15 cellular contexts compared by ENCODE assay signal in genomic region chr4:87734936-87735335, GRCh38.
DNase-seq lines count a peak whose midpoint lies in the region; ATAC-seq, FAIRE-seq and TF ChIP-seq lines count a peak whose summit lies in the region.
"Had no signal": no experiment of that assay in that cellular context is flagged by ENCODE, and none has a peak within 500 bp of the region (broad histone marks: within the 10 kb centered on the region; RNA-seq: fewer than 3 reads in every experiment).

No MANE protein-coding gene starts in this region.

- H3K36me3 ChIP-seq in breast epithelium (no peaks in the 10 kb centered on the region), mammary epithelial cell (ENCODE audit: insufficient read depth, low read length) (no peaks in the 10 kb centered on the region)
- H3K36me3 ChIP-seq: BLaER1 treated with 17β-estradiol and CSF1 and Interleukin-3, amounts not matched to agents 10 nM and 100 nM had no signal

- H3K79me2 ChIP-seq in mammary epithelial cell (ENCODE audit: insufficient read depth, low read length), result no peaks in the 10 kb centered on the region

- POLR2A ChIA-PET in MCF 10A (lab: Yijun Ruan, JAX), result no interaction called here

- no peak for TF ChIP-seq POLR2A in breast epithelium (IDR thresholded peaks at IDR 0.05)
- TF ChIP-seq POLR2A in GM12892 (IDR thresholded peaks at IDR 0.05; ENCODE audit: low read depth, low read length), result no peak

- peaks cover 5% of the 10 kb centered on the region for H3K4me1 Mint-ChIP-seq in MCF 10A (ENCODE audit: insufficient read depth, unreplicated experiment)

- no peak overlapping the region for H3K4me2 ChIP-seq in mammary epithelial cell (ENCODE audit: insufficient read depth, low read depth, low read length)
- H3K4me2 ChIP-seq: BLaER1 treated with 17β-estradiol and CSF1 and Interleukin-3, amounts not matched to agents 10 nM and 100 nM; SK-N-SH had no signal

- no peaks in the 10 kb centered on the region for H3K9me3 ChIP-seq in breast epithelium
- no peaks in the 10 kb centered on the region for H3K9me3 ChIP-seq in mammary epithelial cell (replicated peaks; ENCODE audit: insufficient read depth, low read length)
- H3K9me3 ChIP-seq: BLaER1 treated with 17β-estradiol and CSF1 and Interleukin-3, amounts not matched to agents 10 nM and 100 nM; SK-N-SH had no signal

- CTCF ChIA-PET in MCF 10A (lab: Yijun Ruan, JAX), result no interaction called here
- CTCF ChIA-PET in mammary epithelial cell (lab: Charles Lee; ENCODE audit: low non-redundant PET), result no interaction called here

- no peak overlapping the region for H3K27ac Mint-ChIP-seq in MCF 10A (ENCODE audit: low read depth, unreplicated experiment)

- in situ Hi-C loops in mammary epithelial cell (cut with MboI; ENCODE audit: low sequenced_read_pairs in 2 of 2), result no loop called here

- intact Hi-C loops in MCF 10A (cut with micrococcal nuclease) (no loop called here), breast epithelium (cut with DNase I; ENCODE audit: low total_unique reads) (no loop called here), mammary epithelial cell (cut with micrococcal nuclease) (no loop called here)

- H3K27ac ChIP-seq in breast epithelium (no peak overlapping the region), mammary epithelial cell (ENCODE audit: insufficient read depth, low read depth, low read length) (no peak overlapping the region)
- H3K27ac ChIP-seq: BLaER1 treated with 17β-estradiol and CSF1 and Interleukin-3, amounts not matched to agents 10 nM and 100 nM had no signal

- FAIRE-seq in GM12892 (lab: Jason Lieb, UNC), result no peak

- H3K27me3 ChIP-seq in breast epithelium (no peaks in the 10 kb centered on the region), mammary epithelial cell (ENCODE audit: insufficient read depth, low read length) (no peaks in the 10 kb centered on the region)
- H3K27me3 ChIP-seq: BLaER1 treated with 17β-estradiol and CSF1 and Interleukin-3, amounts not matched to agents 10 nM and 100 nM had no signal

- no peaks in the 10 kb centered on the region for H3K9me3 Mint-ChIP-seq in MCF 10A (ENCODE audit: unreplicated experiment)

- H3K36me3 Mint-ChIP-seq in MCF 10A (ENCODE audit: insufficient read depth, unreplicated experiment), result no peaks in the 10 kb centered on the region

- no peaks in the 10 kb centered on the region for H4K20me1 ChIP-seq in mammary epithelial cell (ENCODE audit: insufficient read depth, low read length)
- H4K20me1 ChIP-seq: BLaER1 treated with 17β-estradiol and CSF1 and Interleukin-3, amounts not matched to agents 10 nM and 100 nM had no signal

- peak overlapping the region; percentile 63 for H2AFZ ChIP-seq in mammary epithelial cell (ENCODE audit: low read depth, low read length)

- no peak overlapping the region for H3K4me3 Mint-ChIP-seq in MCF 10A (ENCODE audit: unreplicated experiment)

- TF ChIP-seq CTCF in MCF 10A (IDR thresholded peaks at IDR 0.05; ENCODE audit: unreplicated experiment) (no peak), breast epithelium (IDR thresholded peaks at IDR 0.05) (no peak), mammary epithelial cell (conservative IDR thresholded peaks at IDR 0.05 in 1 of 2, IDR thresholded peaks at IDR 0.05 in 1 of 2; ENCODE audit: extremely low read depth in 1 of 2, insufficient read depth in 1 of 2, low read depth in 1 of 2, low read length in 2 of 2) (no peak)

- no peak overlapping the region for H3K9ac ChIP-seq in mammary epithelial cell (ENCODE audit: insufficient read depth, low read length)
- H3K9ac ChIP-seq: BLaER1 treated with 17β-estradiol and CSF1 and Interleukin-3, amounts not matched to agents 10 nM and 100 nM; SK-N-SH had no signal

- no peaks in the 10 kb centered on the region for H3K27me3 Mint-ChIP-seq in MCF 10A (ENCODE audit: insufficient read depth, unreplicated experiment)

- dilution Hi-C loops in mammary epithelial cell (cut with HindIII; ENCODE audit: low sequenced_read_pairs), result no loop called here

- no peak for ATAC-seq in HG02981 (IDR thresholded peaks at IDR 0.05; ENCODE audit: unreplicated experiment)

- H3K4me1 ChIP-seq in breast epithelium (no peaks in the 10 kb centered on the region), mammary epithelial cell (ENCODE audit: insufficient read depth, low read length) (peaks cover 4% of the 10 kb centered on the region)

- BruUV-seq in MCF 10A (replicated peaks; lab: Mats Ljungman, UMichigan), result no TSS peak
- BruUV-seq in mammary epithelial cell (replicated peaks; lab: Mats Ljungman, UMichigan), result no TSS peak

- peak; percentile 9 for DNase-seq in MCF 10A (ENCODE audit: unreplicated experiment)
- no peak for DNase-seq in breast epithelium (ENCODE audit: low spot score in 2 of 2)
- peak; percentile 44 for DNase-seq in mammary epithelial cell
- DNase-seq in kidney tubule cell (ENCODE audit: low spot score), result peak; percentile 87
- DNase-seq in NCI-H226, result no peak
- no peak for DNase-seq in GM12892 (ENCODE audit: insufficient read length)
- no peak for DNase-seq in SHP77 treated with DMSO at 0.1 percent for 48 hours (lab: John Stamatoyannopoulos, UW)
- DNase-seq: 8988T, DMS 273 treated with DMSO at 0.1 percent for 48 hours, NCI-H1417, NCI-H1930, NCI-H524 treated with DMSO at 0.1 percent for 48 hours, SK-N-SH had no signal

- 77% methylated on average over 4 of the region's 4 CpGs for WGBS in mammary epithelial cell (ENCODE audit: low coverage, missing lambda C conversion rate)

- H3K4me3 ChIP-seq in breast epithelium, result no peak overlapping the region
- H3K4me3 ChIP-seq in mammary epithelial cell (replicated peaks in 1 of 3; ENCODE audit: insufficient read depth in 1 of 3, low read depth in 2 of 3, low read length in 3 of 3), result no peak overlapping the region
- H3K4me3 ChIP-seq: BLaER1 treated with 17β-estradiol and CSF1 and Interleukin-3, amounts not matched to agents 10 nM and 100 nM had no signal

Comparison
In these comparisons a context has a peak if more than half of its experiments do, and no peak if none do; other contexts are left out.
1. DNase-seq: peak in MCF 10A (single experiment), mammary epithelial cell (single experiment) and kidney tubule cell (single experiment); none in breast epithelium (0 of 2), NCI-H226 (single experiment), GM12892 (single experiment) and SHP77 treated with DMSO at 0.1 percent for 48 hours (single experiment).